In the genomic region with DNA sequence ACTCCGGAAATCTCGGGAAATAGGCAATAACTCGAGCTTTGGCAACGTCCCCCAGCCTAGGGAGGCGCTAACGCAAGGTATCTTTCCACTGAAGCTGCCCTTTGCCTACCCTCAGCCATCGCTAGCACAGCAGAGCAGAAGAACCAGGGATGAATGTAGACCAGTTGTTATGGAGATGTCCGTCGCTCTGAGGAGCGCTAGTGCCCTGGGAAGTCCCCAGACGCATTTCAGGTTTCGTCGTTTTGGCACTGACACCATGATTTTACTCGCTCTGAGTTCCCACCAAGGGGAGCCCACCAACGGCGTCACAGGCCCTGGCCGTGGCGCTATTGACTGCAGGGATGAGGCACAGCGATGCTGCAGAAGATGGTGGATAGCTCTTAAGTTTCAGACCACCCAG, we compare ENCODE assay signal across 13 cellular contexts. TPM values are rescaled to one million over a fixed set of nuclear protein-coding genes. Genes with fewer than 3 reads are reported as not detected.
A peak's percentile ranks its signal among the peaks of the same experiment; 100 is the strongest.
DNase-seq lines count a peak whose midpoint lies in the region; ATAC-seq, FAIRE-seq and TF ChIP-seq lines count a peak whose summit lies in the region.
"Had no signal": no experiment of that assay in that cellular context is flagged by ENCODE, and none has a peak within 500 bp of the region (broad histone marks: within the 10 kb centered on the region; RNA-seq: fewer than 3 reads in every experiment).

No MANE protein-coding gene starts in this region.

- H3K9me3 ChIP-seq in hepatocyte (ENCODE audit: low read depth) (no peaks in the 10 kb centered on the region), stomach (peaks cover 0 to 7% (median 3%) of the 10 kb centered on the region in 4 donors), upper lobe of right lung (no peaks in the 10 kb centered on the region), pancreas (no peaks in the 10 kb centered on the region)
- H3K9me3 ChIP-seq: left lung had no signal

- H3K4me3 ChIP-seq in WI38 (ENCODE audit: low read depth, low read length) (peak overlapping the region; percentile 66), hepatocyte (peak overlapping the region; percentile 42), stomach (peak overlapping the region; percentile 29 to 51 (median 40)), upper lobe of right lung (no peak overlapping the region), pancreas (peak overlapping the region in 2 of 4 donors; percentile 26 to 48)

- TF ChIP-seq POLR2A in stomach (IDR thresholded peaks at IDR 0.05) = no peak

- intact Hi-C loops in stomach (cut with DNase I; ENCODE audit: low total_unique reads) = no loop called here
- intact Hi-C loops in upper lobe of right lung (cut with DNase I) = no loop called here
- intact Hi-C loops in pancreas (cut with DNase I) = no loop called here

- no peaks in the 10 kb centered on the region for H3K79me2 ChIP-seq in hepatocyte

- peaks cover 49% of the 10 kb centered on the region for H3K27me3 Mint-ChIP-seq in activated naive CD8-positive, alpha-beta T cell
- peaks cover 63% of the 10 kb centered on the region for H3K27me3 Mint-ChIP-seq in activated naive CD8-positive, alpha-beta T cell treated with anti-CD3 and anti-CD28 coated beads for 36 hours

- peaks cover 14% of the 10 kb centered on the region for H3K4me1 ChIP-seq in hepatocyte (ENCODE audit: insufficient read depth)
- peaks cover 28 to 42% (median 37%) of the 10 kb centered on the region in 4 donors for H3K4me1 ChIP-seq in stomach
- peaks cover 16% of the 10 kb centered on the region for H3K4me1 ChIP-seq in upper lobe of right lung
- peaks cover 0 to 14% (median 0%) of the 10 kb centered on the region in 3 donors for H3K4me1 ChIP-seq in pancreas

- H4K20me1 ChIP-seq in hepatocyte (ENCODE audit: insufficient read depth, poor library complexity, severe bottlenecking) = no peaks in the 10 kb centered on the region

- H3K4me2 ChIP-seq in hepatocyte = peak overlapping the region; percentile 91

- TF ChIP-seq EP300 in stomach (IDR thresholded peaks at IDR 0.05) = no peak

- 4% methylated on average over 18 of the region's 19 CpGs for whole genome bisulfite sequencing in hepatocyte (ENCODE audit: low lambda C conversion rate, missing lambda C conversion rate)
- 2 to 7% (median 3%) methylated on average over 19 of the region's 19 CpGs for WGBS in stomach, 5 donors
- WGBS in pancreas, 2 donors = 4% methylated on average over 18 to 19 of the region's 19 CpGs

- peaks cover 3% of the 10 kb centered on the region for H3K9me3 Mint-ChIP-seq in activated naive CD8-positive, alpha-beta T cell (ENCODE audit: low read depth)
- peaks cover 16% of the 10 kb centered on the region for H3K9me3 Mint-ChIP-seq in activated naive CD8-positive, alpha-beta T cell treated with anti-CD3 and anti-CD28 coated beads for 36 hours

- H3K9me2 ChIP-seq in hepatocyte (replicated peaks; ENCODE audit: insufficient read depth) = no peaks in the 10 kb centered on the region

- H3K27ac ChIP-seq in hepatocyte (no peak overlapping the region), stomach (no peak overlapping the region), upper lobe of right lung (no peak overlapping the region), pancreas (no peak overlapping the region)
- H3K27ac ChIP-seq: left lung had no signal

- H3K27ac Mint-ChIP-seq in activated naive CD8-positive, alpha-beta T cell = no peak overlapping the region
- H3K27ac Mint-ChIP-seq in activated naive CD8-positive, alpha-beta T cell treated with anti-CD3 and anti-CD28 coated beads for 36 hours = no peak overlapping the region
- H3K27ac Mint-ChIP-seq: CD4-positive, alpha-beta memory T cell had no signal

- DNase-seq in activated naive CD8-positive, alpha-beta T cell treated with anti-CD3 and anti-CD28 coated beads for 36 hours = no peak
- DNase-seq in hepatocyte (ENCODE audit: low spot score) (peak; percentile 7), stomach (no peak), midbrain (lab: John Stamatoyannopoulos, UW) (no peak), upper lobe of right lung (no peak), pancreas (no peak)
- DNase-seq: CD4-positive, alpha-beta memory T cell; central memory CD4-positive, alpha-beta T cell; stimulated activated CD4-positive, alpha-beta T cell treated with anti-CD3 and anti-CD28 coated beads, Interleukin-2, amount 100 ng/mL, for 48 hours had no signal

- no peaks in the 10 kb centered on the region for H3K36me3 ChIP-seq in hepatocyte (replicated peaks; ENCODE audit: insufficient read depth, low read depth)
- no peaks in the 10 kb centered on the region for H3K36me3 ChIP-seq in stomach
- no peaks in the 10 kb centered on the region for H3K36me3 ChIP-seq in upper lobe of right lung
- no peaks in the 10 kb centered on the region for H3K36me3 ChIP-seq in pancreas
- H3K36me3 ChIP-seq: left lung had no signal

- H3K4me3 Mint-ChIP-seq in activated naive CD8-positive, alpha-beta T cell = peak overlapping the region; percentile 2
- no peak overlapping the region for H3K4me3 Mint-ChIP-seq in activated naive CD8-positive, alpha-beta T cell treated with anti-CD3 and anti-CD28 coated beads for 36 hours

- ATAC-seq in upper lobe of right lung (no peak), pancreas (no peak)

- no peak for FAIRE-seq in pancreas (lab: Jason Lieb, UNC)
- FAIRE-seq: RCC 7860 had no signal

- peak overlapping the region; percentile 23 for H2AFZ ChIP-seq in hepatocyte

- TF ChIP-seq CTCF in WI38 (IDR thresholded peaks at IDR 0.05; ENCODE audit: low read depth, low read length) (no peak), hepatocyte (IDR thresholded peaks at IDR 0.05; ENCODE audit: poor library complexity) (peak; percentile 4), stomach (IDR thresholded peaks at IDR 0.05) (no peak), upper lobe of right lung (IDR thresholded peaks at IDR 0.05) (no peak), pancreas (IDR thresholded peaks at IDR 0.05) (no peak)

- H3K4me1 Mint-ChIP-seq in activated naive CD8-positive, alpha-beta T cell (ENCODE audit: low read depth) = peaks cover 16% of the 10 kb centered on the region
- H3K4me1 Mint-ChIP-seq in activated naive CD8-positive, alpha-beta T cell treated with anti-CD3 and anti-CD28 coated beads for 36 hours = peaks cover 11% of the 10 kb centered on the region

- H3K27me3 ChIP-seq in hepatocyte (peaks cover 76% of the 10 kb centered on the region), stomach (peaks cover 12 to 61% (median 58%) of the 10 kb centered on the region in 3 donors), upper lobe of right lung (peaks cover 73% of the 10 kb centered on the region), pancreas (peaks cover 3 to 35% (median 7%) of the 10 kb centered on the region in 4 donors)

- H3K36me3 Mint-ChIP-seq in activated naive CD8-positive, alpha-beta T cell = peaks cover 4% of the 10 kb centered on the region
- peaks cover 3% of the 10 kb centered on the region for H3K36me3 Mint-ChIP-seq in activated naive CD8-positive, alpha-beta T cell treated with anti-CD3 and anti-CD28 coated beads for 36 hours

RNA-seq across cellular contexts. Expression of gene BDNF, which starts 22.7 kb away (rescaled TPM):
- not detected for total RNA-seq in activated naive CD8-positive, alpha-beta T cell treated with anti-CD3 and anti-CD28 coated beads for 36 hours
- total RNA-seq in hepatocyte = 8.8 and 9.0 TPM in 2 replicates
- 4.9 and 7.8 TPM in 2 replicates for polyA plus RNA-seq in hepatocyte
- 1 to 10 TPM in 2 of 5 donors, under 1 TPM in 2, not detected in 1; under 0.01 to 1.7 (median 0.72) TPM for total RNA-seq in stomach
- polyA plus RNA-seq in stomach = under 1 TPM; 0.33 to 0.92 (median 0.81) TPM
- total RNA-seq in upper lobe of right lung = 4.3 TPM
- under 1 TPM; 0.04 to 0.09 (median 0.07) TPM for total RNA-seq in pancreas
- polyA plus RNA-seq in pancreas = under 1 TPM; 0.12 to 0.15 TPM
- total RNA-seq: CD4-positive, alpha-beta memory T cell had no signal
- polyA plus RNA-seq: CD4-positive, alpha-beta memory T cell had no signal
